Comparison of ENCODE assay signal across 25 cellular contexts in genomic region chr13:113831061-113831460, GRCh38.
"Had no signal": no experiment of that assay in that cellular context is flagged by ENCODE, and none has a peak within 500 bp of the region (broad histone marks: within the 10 kb centered on the region; RNA-seq: fewer than 3 reads in every experiment).

No MANE protein-coding gene starts in this region.

- H3K4me3 ChIP-seq: ascending aorta, body of pancreas, K562, SJCRH30 had no signal

- H3K27me3 Mint-ChIP-seq: activated naive CD8-positive, alpha-beta T cell treated with anti-CD3 and anti-CD28 coated beads, Interleukin-2, amount 50 U/mL, for 24 hours; central memory CD8-positive, alpha-beta T cell had no signal

- H3K4me2 ChIP-seq: SK-N-SH had no signal

- H3K9me3 ChIP-seq: ascending aorta, body of pancreas, SJCRH30, SK-N-SH had no signal

- H3K27ac ChIP-seq: ascending aorta, body of pancreas, SJCRH30 had no signal

- H3K4me1 Mint-ChIP-seq: activated naive CD8-positive, alpha-beta T cell treated with anti-CD3 and anti-CD28 coated beads, Interleukin-2, amount 50 U/mL, for 24 hours; central memory CD8-positive, alpha-beta T cell had no signal

- H3K36me3 ChIP-seq: SJCRH30 had no signal

- H3K9me2 ChIP-seq: SK-N-SH had no signal

- FAIRE-seq: bronchial epithelial cell, K562 had no signal

- H3K4me1 ChIP-seq: ascending aorta, body of pancreas, SJCRH30 had no signal

- H3K27ac Mint-ChIP-seq: activated CD8-positive, alpha-beta T cell treated with anti-CD3 and anti-CD28 coated beads, Interleukin-2, amount 10 ng/mL, durations not matched to agents 7 days and 5 days; activated naive CD4-positive, alpha-beta T cell treated with anti-CD3 and anti-CD28 coated beads, Interleukin-2, amount 50 U/mL, for 72 hours; activated naive CD8-positive, alpha-beta T cell treated with anti-CD3 and anti-CD28 coated beads, Interleukin-2, amount 50 U/mL, for 24 hours had no signal

- DNase-seq: activated CD4-positive, alpha-beta T cell treated with anti-CD3 and anti-CD28 coated beads for 48 hours; activated CD4-positive, alpha-beta T cell treated with anti-CD3 and anti-CD28 coated beads, Interleukin-2, amount 50 U/mL, for 4 hours; activated CD4-positive, CD25-positive, alpha-beta regulatory T cell treated with anti-CD3 and anti-CD28 coated beads, Interleukin-2, amount 50 U/mL, for 72 hours; activated CD8-positive, alpha-beta T cell treated with anti-CD3 and anti-CD28 coated beads, Interleukin-2, amount 10 ng/mL, durations not matched to agents 7 days and 5 days; activated effector memory CD4-positive, alpha-beta T cell treated with anti-CD3 and anti-CD28 coated beads, Interleukin-2, amount 50 U/mL, for 16 hours; activated naive CD4-positive, alpha-beta T cell treated with Interleukin-2 at 50 U/mL for 16 hours; activated naive CD8-positive, alpha-beta T cell treated with anti-CD3 and anti-CD28 coated beads, Interleukin-2, amount 50 U/mL, for 24 hours; activated T-cell treated with anti-CD3 and anti-CD28 coated beads, Interleukin-2, amount 50 U/mL, for 4 hours; amniotic stem cell; body of pancreas; Kasumi-1; NCI-H1048; NCI-H187 treated with DMSO at 0.1 percent for 48 hours; NCI-H2081 treated with DMSO at 0.1 percent for 48 hours; NCI-H446; NCI-H524; PC-3; SJCRH30; SK-N-SH; T-helper 1 cell had no signal

- H3K27me3 ChIP-seq: ascending aorta, body of pancreas, SJCRH30 had no signal

- H3K9ac ChIP-seq: SK-N-SH had no signal

- ATAC-seq: activated CD8-positive, alpha-beta T cell treated with anti-CD3 and anti-CD28 coated beads, Interleukin-2, amount 10 ng/mL, durations not matched to agents 7 days and 5 days; activated naive CD4-positive, alpha-beta T cell treated with anti-CD3 and anti-CD28 coated beads, Interleukin-2, amount 50 U/mL, for 72 hours; activated naive CD8-positive, alpha-beta T cell treated with anti-CD3 and anti-CD28 coated beads, Interleukin-2, amount 50 U/mL, for 24 hours; activated T-cell treated with anti-CD3 and anti-CD28 coated beads, Interleukin-2, amount 50 U/mL, for 4 hours; body of pancreas; K562; PC-3 had no signal

- H3K9me3 Mint-ChIP-seq: activated naive CD4-positive, alpha-beta T cell treated with anti-CD3 and anti-CD28 coated beads, Interleukin-2, amount 50 U/mL, for 72 hours; activated naive CD8-positive, alpha-beta T cell treated with anti-CD3 and anti-CD28 coated beads, Interleukin-2, amount 50 U/mL, for 24 hours; activated T-cell treated with anti-CD3 and anti-CD28 coated beads, Interleukin-2, amount 50 U/mL, for 4 hours; central memory CD8-positive, alpha-beta T cell had no signal

- H3K4me3 Mint-ChIP-seq: activated CD8-positive, alpha-beta T cell treated with anti-CD3 and anti-CD28 coated beads, Interleukin-2, amount 10 ng/mL, durations not matched to agents 7 days and 5 days; activated naive CD8-positive, alpha-beta T cell treated with anti-CD3 and anti-CD28 coated beads, Interleukin-2, amount 50 U/mL, for 24 hours; activated T-cell treated with anti-CD3 and anti-CD28 coated beads, Interleukin-2, amount 50 U/mL, for 4 hours; central memory CD8-positive, alpha-beta T cell had no signal
